8 cellular contexts compared by ENCODE assay signal in genomic region chr19:17686592-17687042, GRCh38. TPM values are rescaled to one million over a fixed set of nuclear protein-coding genes. Genes with fewer than 3 reads are reported as not detected.
A peak's percentile ranks its signal among the peaks of the same experiment; 100 is the strongest.
DNase-seq lines count a peak whose midpoint lies in the region; ATAC-seq and TF ChIP-seq lines count a peak whose summit lies in the region.

No MANE protein-coding gene starts in this region.

- peak overlapping the region; percentile 34 for H3K27ac Mint-ChIP-seq in osteocyte (ENCODE audit: unreplicated experiment)

- peak overlapping the region; percentile 84 for H3K9ac ChIP-seq in endocrine pancreas (ENCODE audit: control insufficient read depth, insufficient read depth, low read length)

- no peaks in the 10 kb centered on the region for H3K36me3 ChIP-seq in endocrine pancreas (ENCODE audit: control insufficient read depth, insufficient read depth, low read length)

- peak; percentile 39 for DNase-seq in GM20000 (ENCODE audit: low spot score)
- peak; percentile 91 for DNase-seq in NCI-H69 (lab: John Stamatoyannopoulos, UW)
- no peak for DNase-seq in osteocyte (ENCODE audit: extremely low spot score, unreplicated experiment)
- no peak for DNase-seq in NCI-H1694 (lab: John Stamatoyannopoulos, UW)
- no peak for DNase-seq in NAMALWA (ENCODE audit: low spot score)

- H3K4me3 Mint-ChIP-seq in osteocyte (ENCODE audit: unreplicated experiment): peak overlapping the region; percentile 69

- H3K9me3 Mint-ChIP-seq in osteocyte (ENCODE audit: unreplicated experiment): no peaks in the 10 kb centered on the region

- peaks cover 9% of the 10 kb centered on the region for H3K27me3 Mint-ChIP-seq in osteocyte (ENCODE audit: unreplicated experiment)

- H3K4me1 Mint-ChIP-seq in osteocyte (ENCODE audit: unreplicated experiment): peaks cover 21% of the 10 kb centered on the region

- H3K27me3 ChIP-seq in endocrine pancreas (ENCODE audit: control insufficient read depth, insufficient read depth, low read length): no peaks in the 10 kb centered on the region

- ATAC-seq in HG03139 (IDR thresholded peaks at IDR 0.05; ENCODE audit: unreplicated experiment) (no peak), HG03521 (IDR thresholded peaks at IDR 0.05; ENCODE audit: unreplicated experiment) (no peak)

- no peaks in the 10 kb centered on the region for H3K9me3 ChIP-seq in endocrine pancreas (ENCODE audit: control insufficient read depth, low read length)

- no peaks in the 10 kb centered on the region for H3K36me3 Mint-ChIP-seq in osteocyte (ENCODE audit: unreplicated experiment)

- TF ChIP-seq CTCF in GM20000 (IDR thresholded peaks at IDR 0.05; ENCODE audit: extremely low read depth, missing control alignments): no peak
- TF ChIP-seq CTCF in osteocyte (IDR thresholded peaks at IDR 0.05): no peak

- H3K4me1 ChIP-seq in endocrine pancreas (ENCODE audit: control insufficient read depth, insufficient read depth, low read length): no peaks in the 10 kb centered on the region

- peak overlapping the region; percentile 51 for H3K4me3 ChIP-seq in endocrine pancreas (ENCODE audit: control insufficient read depth, insufficient read depth, low read length)

RNA-seq across cellular contexts. Expression of gene UNC13A, which starts 1.5 kb away (rescaled TPM):
- total RNA-seq in osteocyte: 1.3 and 1.6 TPM in 2 replicates

RNA-seq across cellular contexts. Expression of gene MAP1S, which starts 32.7 kb away (rescaled TPM):
- total RNA-seq in osteocyte: 56.5 and 63.1 TPM in 2 replicates

Comparison
In these comparisons a context has a peak if more than half of its experiments do, and no peak if none do; other contexts are left out.
1. DNase-seq: peak in GM20000 (single experiment) and NCI-H69 (single experiment); none in osteocyte (single experiment), NCI-H1694 (single experiment) and NAMALWA (single experiment).